Comparison of ENCODE assay signal across 26 cellular contexts in genomic region chr12:128323115-128323514, GRCh38. TPM values are rescaled to one million over a fixed set of nuclear protein-coding genes. Genes with fewer than 3 reads are reported as not detected.
"Had no signal": no experiment of that assay in that cellular context is flagged by ENCODE, and none has a peak within 500 bp of the region (broad histone marks: within the 10 kb centered on the region; RNA-seq: fewer than 3 reads in every experiment).

No MANE protein-coding gene starts in this region.

- DNase-seq: activated CD4-positive, alpha-beta T cell treated with anti-CD3 and anti-CD28 coated beads for 48 hours; activated CD4-positive, alpha-beta T cell treated with anti-CD3 and anti-CD28 coated beads, Interleukin-2, amount 50 U/mL, for 4 hours; activated CD4-positive, CD25-positive, alpha-beta regulatory T cell treated with anti-CD3 and anti-CD28 coated beads, Interleukin-2, amount 50 U/mL, for 72 hours; activated CD8-positive, alpha-beta memory T cell treated with anti-CD3 and anti-CD28 coated beads, Interleukin-2, amount 10 ng/mL, durations not matched to agents 7 days and 5 days; activated CD8-positive, alpha-beta T cell treated with anti-CD3 and anti-CD28 coated beads, Interleukin-2, amount 10 ng/mL, durations not matched to agents 7 days and 5 days; activated effector memory CD4-positive, alpha-beta T cell treated with Interleukin-2 at 50 U/mL for 16 hours; activated naive CD4-positive, alpha-beta T cell; activated T-cell treated with anti-CD3 and anti-CD28 coated beads, Interleukin-2, amount 50 U/mL, for 24 hours; aorta; Kasumi-1; KBM-7; NCI-H1417; NCI-H2171 treated with DMSO at 0.1 percent for 48 hours; NCI-H226; NCI-H510A; NCI-H526 treated with DMSO at 0.1 percent for 48 hours; PC-3; SHP77 had no signal

- H3K27me3 Mint-ChIP-seq: activated CD8-positive, alpha-beta memory T cell treated with anti-CD3 and anti-CD28 coated beads, Interleukin-2, amount 10 ng/mL, durations not matched to agents 7 days and 5 days; activated T-cell treated with anti-CD3 and anti-CD28 coated beads, Interleukin-2, amount 50 U/mL, for 24 hours had no signal

- H3K4me3 ChIP-seq: SJSA1 had no signal

- FAIRE-seq: bronchial epithelial cell, RCC 7860 had no signal

- H3K27me3 ChIP-seq: SJSA1 had no signal

- H3K27ac Mint-ChIP-seq: activated CD8-positive, alpha-beta memory T cell treated with anti-CD3 and anti-CD28 coated beads, Interleukin-2, amount 10 ng/mL, durations not matched to agents 7 days and 5 days; activated CD8-positive, alpha-beta T cell treated with anti-CD3 and anti-CD28 coated beads, Interleukin-2, amount 10 ng/mL, durations not matched to agents 7 days and 5 days; activated naive CD4-positive, alpha-beta T cell treated with anti-CD3 and anti-CD28 coated beads, Interleukin-2, amount 50 U/mL, for 24 hours; activated T-cell treated with anti-CD3 and anti-CD28 coated beads, Interleukin-2, amount 50 U/mL, for 24 hours; activated T-helper 1 cell treated with anti-CD3 and anti-CD28 coated beads, Interleukin-12 subunit alpha, Interleukin-12 subunit beta, Interleukin-2, Interleukin-4 antibody, amounts not matched to agents 30 ng/mL and 10 ng/mL and 1 ng/mL, durations not matched to agents 14 hours and 24 hours and 36 hours; T-helper 1 cell treated with Interleukin-12 subunit alpha and Interleukin-12 subunit beta and Interleukin-4 antibody, amounts not matched to agents 30 μg/mL and 1 μg/mL, for 36 hours; WTC11 had no signal

- H3K4me1 ChIP-seq: SJSA1 had no signal

- H3K27ac ChIP-seq: SJSA1 had no signal

- H3K36me3 Mint-ChIP-seq: activated CD8-positive, alpha-beta memory T cell treated with anti-CD3 and anti-CD28 coated beads, Interleukin-2, amount 10 ng/mL, durations not matched to agents 7 days and 5 days; activated naive CD4-positive, alpha-beta T cell treated with anti-CD3 and anti-CD28 coated beads, Interleukin-2, amount 50 U/mL, for 24 hours had no signal

- ATAC-seq: activated CD8-positive, alpha-beta memory T cell treated with anti-CD3 and anti-CD28 coated beads, Interleukin-2, amount 10 ng/mL, durations not matched to agents 7 days and 5 days; activated CD8-positive, alpha-beta T cell treated with anti-CD3 and anti-CD28 coated beads, Interleukin-2, amount 10 ng/mL, durations not matched to agents 7 days and 5 days; PC-3; WTC11 had no signal

- H3K36me3 ChIP-seq: SJSA1 had no signal

- H3K4me3 Mint-ChIP-seq: activated CD8-positive, alpha-beta memory T cell treated with anti-CD3 and anti-CD28 coated beads, Interleukin-2, amount 10 ng/mL, durations not matched to agents 7 days and 5 days; activated CD8-positive, alpha-beta T cell treated with anti-CD3 and anti-CD28 coated beads, Interleukin-2, amount 10 ng/mL, durations not matched to agents 7 days and 5 days; activated naive CD4-positive, alpha-beta T cell treated with anti-CD3 and anti-CD28 coated beads, Interleukin-2, amount 50 U/mL, for 24 hours; activated T-cell treated with anti-CD3 and anti-CD28 coated beads, Interleukin-2, amount 50 U/mL, for 24 hours; activated T-helper 1 cell treated with anti-CD3 and anti-CD28 coated beads, Interleukin-12 subunit alpha, Interleukin-12 subunit beta, Interleukin-2, Interleukin-4 antibody, amounts not matched to agents 30 ng/mL and 10 ng/mL and 1 ng/mL, durations not matched to agents 14 hours and 24 hours and 36 hours; central memory CD8-positive, alpha-beta T cell; T-helper 1 cell treated with Interleukin-12 subunit alpha and Interleukin-12 subunit beta and Interleukin-4 antibody, amounts not matched to agents 30 μg/mL and 1 μg/mL, for 36 hours; WTC11 had no signal

- H3K4me1 Mint-ChIP-seq: activated CD8-positive, alpha-beta memory T cell treated with anti-CD3 and anti-CD28 coated beads, Interleukin-2, amount 10 ng/mL, durations not matched to agents 7 days and 5 days; activated naive CD4-positive, alpha-beta T cell treated with anti-CD3 and anti-CD28 coated beads, Interleukin-2, amount 50 U/mL, for 24 hours; central memory CD8-positive, alpha-beta T cell; WTC11 had no signal

RNA-seq across cellular contexts. Expression of gene TMEM132C, which starts 56.1 kb away (rescaled TPM):
- total RNA-seq: activated CD8-positive, alpha-beta memory T cell treated with anti-CD3 and anti-CD28 coated beads, Interleukin-2, amount 10 ng/mL, durations not matched to agents 7 days and 5 days; activated CD8-positive, alpha-beta T cell treated with anti-CD3 and anti-CD28 coated beads, Interleukin-2, amount 10 ng/mL, durations not matched to agents 7 days and 5 days; activated T-helper 1 cell treated with anti-CD3 and anti-CD28 coated beads, Interleukin-12 subunit alpha, Interleukin-12 subunit beta, Interleukin-2, Interleukin-4 antibody, amounts not matched to agents 30 ng/mL and 10 ng/mL and 1 ng/mL, durations not matched to agents 14 hours and 24 hours and 36 hours; bronchial epithelial cell; PC-3; SJSA1; WTC11 had no signal
- polyA plus RNA-seq: aorta had no signal
